In genomic region chr6:105091140-105091829, GRCh38 we compare ENCODE assay signal across 16 cellular contexts.
A peak's percentile ranks its signal among the peaks of the same experiment; 100 is the strongest.
DNase-seq lines count a peak whose midpoint lies in the region; ATAC-seq and TF ChIP-seq lines count a peak whose summit lies in the region.
"Had no signal": no experiment of that assay in that cellular context is flagged by ENCODE, and none has a peak within 500 bp of the region (broad histone marks: within the 10 kb centered on the region; RNA-seq: fewer than 3 reads in every experiment).

No MANE protein-coding gene starts in this region.

- TF ChIP-seq POLR2A in ovary (IDR thresholded peaks at IDR 0.05): no peak

- H3K4me3 ChIP-seq in MG63 (no peak overlapping the region), retinal pigment epithelial cell (ENCODE audit: low read length) (no peak overlapping the region), ovary (no peak overlapping the region)
- H3K4me3 ChIP-seq: HAP-1, SJCRH30 had no signal

- no peaks in the 10 kb centered on the region for H3K9me3 Mint-ChIP-seq in activated T-helper 1 cell treated with anti-CD3 and anti-CD28 coated beads, Interleukin-12 subunit alpha, Interleukin-12 subunit beta, Interleukin-2, Interleukin-4 antibody, amounts not matched to agents 30 ng/mL and 10 ng/mL and 1 ng/mL, durations not matched to agents 14 hours and 24 hours and 36 hours
- H3K9me3 Mint-ChIP-seq: CD4-positive, alpha-beta T cell had no signal

- no peak for TF ChIP-seq EP300 in ovary (IDR thresholded peaks at IDR 0.05)

- H3K27me3 Mint-ChIP-seq in activated T-helper 1 cell treated with anti-CD3 and anti-CD28 coated beads, Interleukin-12 subunit alpha, Interleukin-12 subunit beta, Interleukin-2, Interleukin-4 antibody, amounts not matched to agents 30 ng/mL and 10 ng/mL and 1 ng/mL, durations not matched to agents 14 hours and 24 hours and 36 hours (ENCODE audit: insufficient read depth): peaks cover 5% of the 10 kb centered on the region

- H3K9me3 ChIP-seq in MG63 (no peaks in the 10 kb centered on the region), ovary (no peaks in the 10 kb centered on the region)
- H3K9me3 ChIP-seq: HAP-1, SJCRH30 had no signal

- DNase-seq in ELF-1 (ENCODE audit: low read depth, low spot score) (peak; percentile 63), MG63 (peak; percentile 8), islet precursor cell (peak; percentile 81), retinal pigment epithelial cell (ENCODE audit: low read depth) (peak; percentile 55), ovary (no peak)
- DNase-seq in activated T-helper 1 cell treated with anti-CD3 and anti-CD28 coated beads, Interleukin-12 subunit alpha, Interleukin-12 subunit beta, Interleukin-2, Interleukin-4 antibody, amounts not matched to agents 30 ng/mL and 10 ng/mL and 1 ng/mL, durations not matched to agents 14 hours and 24 hours and 36 hours (ENCODE audit: low spot score): no peak
- DNase-seq: CD4-positive, alpha-beta T cell; KG1; NCI-H187; NCI-H526 treated with DMSO at 0.1 percent for 48 hours; NK-92 treated with Interleukin-12 subunit alpha and Interleukin-12 subunit beta, amount 100 ng/mL, for 24 hours; SJCRH30; SW 1271 had no signal

- H3K36me3 Mint-ChIP-seq in activated T-helper 1 cell treated with anti-CD3 and anti-CD28 coated beads, Interleukin-12 subunit alpha, Interleukin-12 subunit beta, Interleukin-2, Interleukin-4 antibody, amounts not matched to agents 30 ng/mL and 10 ng/mL and 1 ng/mL, durations not matched to agents 14 hours and 24 hours and 36 hours (ENCODE audit: low read depth): no peaks in the 10 kb centered on the region

- no peak for ATAC-seq in HG03139 (IDR thresholded peaks at IDR 0.05; ENCODE audit: unreplicated experiment)

- no peaks in the 10 kb centered on the region for H3K4me1 ChIP-seq in ovary (ENCODE audit: insufficient read depth)
- H3K4me1 ChIP-seq: HAP-1, SJCRH30 had no signal

- TF ChIP-seq CTCF in retinal pigment epithelial cell (conservative IDR thresholded peaks at IDR 0.05; ENCODE audit: low read depth, low read length) (no peak), ovary (IDR thresholded peaks at IDR 0.05) (no peak)

- H3K36me3 ChIP-seq in MG63 (no peaks in the 10 kb centered on the region), ovary (no peaks in the 10 kb centered on the region)
- H3K36me3 ChIP-seq: HAP-1 had no signal

- H3K27ac ChIP-seq in ovary: no peak overlapping the region
- H3K27ac ChIP-seq: RWPE1, SJCRH30 had no signal

- intact Hi-C loops in ovary (cut with DNase I): loop anchor here in 1 of 4 donors (10.0 kb wide), 1 partner anchor 314 kb away; the partner anchor contains the start of gene PREP
- intact Hi-C loops in activated T-helper 1 cell treated with anti-CD3 and anti-CD28 coated beads, Interleukin-12 subunit alpha, Interleukin-12 subunit beta, Interleukin-2, Interleukin-4 antibody, amounts not matched to agents 30 ng/mL and 10 ng/mL and 1 ng/mL, durations not matched to agents 14 hours and 24 hours and 36 hours (cut with micrococcal nuclease): no loop called here

- no peak overlapping the region for H3K4me3 Mint-ChIP-seq in activated T-helper 1 cell treated with anti-CD3 and anti-CD28 coated beads, Interleukin-12 subunit alpha, Interleukin-12 subunit beta, Interleukin-2, Interleukin-4 antibody, amounts not matched to agents 30 ng/mL and 10 ng/mL and 1 ng/mL, durations not matched to agents 14 hours and 24 hours and 36 hours
- H3K4me3 Mint-ChIP-seq: CD4-positive, alpha-beta T cell had no signal

- WGBS in ovary, 3 donors: 66 to 69% (median 67%) methylated on average over 8 of the region's 8 CpGs

- no peaks in the 10 kb centered on the region for H3K4me1 Mint-ChIP-seq in activated T-helper 1 cell treated with anti-CD3 and anti-CD28 coated beads, Interleukin-12 subunit alpha, Interleukin-12 subunit beta, Interleukin-2, Interleukin-4 antibody, amounts not matched to agents 30 ng/mL and 10 ng/mL and 1 ng/mL, durations not matched to agents 14 hours and 24 hours and 36 hours (ENCODE audit: low read depth)

- H3K27me3 ChIP-seq in MG63 (peaks cover 6% of the 10 kb centered on the region), ovary (no peaks in the 10 kb centered on the region)
- H3K27me3 ChIP-seq: SJCRH30 had no signal

- H3K27ac Mint-ChIP-seq in activated T-helper 1 cell treated with anti-CD3 and anti-CD28 coated beads, Interleukin-12 subunit alpha, Interleukin-12 subunit beta, Interleukin-2, Interleukin-4 antibody, amounts not matched to agents 30 ng/mL and 10 ng/mL and 1 ng/mL, durations not matched to agents 14 hours and 24 hours and 36 hours: no peak overlapping the region
- H3K27ac Mint-ChIP-seq: CD4-positive, alpha-beta T cell had no signal

Comparison
In these comparisons a context has a peak if more than half of its experiments do, and no peak if none do; other contexts are left out.
1. DNase-seq: peak in ELF-1 (single experiment), MG63 (single experiment), islet precursor cell (single experiment) and retinal pigment epithelial cell (single experiment); none in ovary (0 of 5) and activated T-helper 1 cell treated with anti-CD3 and anti-CD28 coated beads, Interleukin-12 subunit alpha, Interleukin-12 subunit beta, Interleukin-2, Interleukin-4 antibody, amounts not matched to agents 30 ng/mL and 10 ng/mL and 1 ng/mL, durations not matched to agents 14 hours and 24 hours and 36 hours (single experiment).